Comparison of ENCODE assay signal across 1 cellular context in genomic region chr11:74671520-74672196, GRCh38.
TF ChIP-seq lines count a peak whose summit lies in the region.

No MANE protein-coding gene starts in this region.

TF ChIP-seq in K562, 482 proteins besides CTCF, POLR2A, EP300 and RAD21 (continued from another document):
- TF ChIP-seq ZNF318 (IDR thresholded peaks at IDR 0.05; ENCODE audit: borderline replicate concordance in 1 of 2, low read depth in 1 of 2) (no peak), TRIM28 (IDR thresholded peaks at IDR 0.05) (peak; percentile 55; the same call in 1 of the 2 replicates), ZNF316 (IDR thresholded peaks at IDR 0.05) (peak; percentile 73), SIRT6 (IDR thresholded peaks at IDR 0.05; ENCODE audit: low read depth, low read length) (no peak), MCM2 (IDR thresholded peaks at IDR 0.05; ENCODE audit: low read depth) (no peak), GATA2 (CRISPR knock-in tag; IDR thresholded peaks at IDR 0.05) (no peak), BACH1 (tag; IDR thresholded peaks at IDR 0.05) (no peak), TRIM24 (IDR thresholded peaks at IDR 0.05) (peak in 1 of 2 experiments; percentile 32; a peak in 1 of 4 replicates), ZKSCAN1 (IDR thresholded peaks at IDR 0.05; ENCODE audit: low read depth, low read length) (no peak), CHD1 (IDR thresholded peaks at IDR 0.05; ENCODE audit: low read length) (no peak), ZNF780A (CRISPR knock-in tag; IDR thresholded peaks at IDR 0.05) (no peak), SRSF1 (IDR thresholded peaks at IDR 0.05; ENCODE audit: low read depth, low read length) (no peak), BMI1 (IDR thresholded peaks at IDR 0.05; ENCODE audit: low read length) (no peak), MAFG (tag; conservative IDR thresholded peaks at IDR 0.05) (no peak), ZNF609 (CRISPR knock-in tag; IDR thresholded peaks at IDR 0.05; ENCODE audit: borderline replicate concordance) (no peak), MEIS2 (IDR thresholded peaks at IDR 0.05; ENCODE audit: partially characterized antibody) (no peak), HNRNPUL1 (IDR thresholded peaks at IDR 0.05; ENCODE audit: low read length) (no peak), HDGF (IDR thresholded peaks at IDR 0.05) (no peak), ZNF140 (CRISPR knock-in tag; IDR thresholded peaks at IDR 0.05) (no peak), PTTG1 (tag; IDR thresholded peaks at IDR 0.05; ENCODE audit: low read depth) (no peak), GABPB2 (CRISPR knock-in tag; conservative IDR thresholded peaks at IDR 0.05) (no peak)
- TF ChIP-seq, protein P1, sequence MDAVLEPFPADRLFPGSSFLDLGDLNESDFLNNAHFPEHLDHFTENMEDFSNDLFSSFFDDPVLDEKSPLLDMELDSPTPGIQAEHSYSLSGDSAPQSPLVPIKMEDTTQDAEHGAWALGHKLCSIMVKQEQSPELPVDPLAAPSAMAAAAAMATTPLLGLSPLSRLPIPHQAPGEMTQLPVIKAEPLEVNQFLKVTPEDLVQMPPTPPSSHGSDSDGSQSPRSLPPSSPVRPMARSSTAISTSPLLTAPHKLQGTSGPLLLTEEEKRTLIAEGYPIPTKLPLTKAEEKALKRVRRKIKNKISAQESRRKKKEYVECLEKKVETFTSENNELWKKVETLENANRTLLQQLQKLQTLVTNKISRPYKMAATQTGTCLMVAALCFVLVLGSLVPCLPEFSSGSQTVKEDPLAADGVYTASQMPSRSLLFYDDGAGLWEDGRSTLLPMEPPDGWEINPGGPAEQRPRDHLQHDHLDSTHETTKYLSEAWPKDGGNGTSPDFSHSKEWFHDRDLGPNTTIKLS (IDR thresholded peaks at IDR 0.05; ENCODE audit: borderline replicate concordance, low read depth), result no peak
- TF ChIP-seq, protein P2, sequence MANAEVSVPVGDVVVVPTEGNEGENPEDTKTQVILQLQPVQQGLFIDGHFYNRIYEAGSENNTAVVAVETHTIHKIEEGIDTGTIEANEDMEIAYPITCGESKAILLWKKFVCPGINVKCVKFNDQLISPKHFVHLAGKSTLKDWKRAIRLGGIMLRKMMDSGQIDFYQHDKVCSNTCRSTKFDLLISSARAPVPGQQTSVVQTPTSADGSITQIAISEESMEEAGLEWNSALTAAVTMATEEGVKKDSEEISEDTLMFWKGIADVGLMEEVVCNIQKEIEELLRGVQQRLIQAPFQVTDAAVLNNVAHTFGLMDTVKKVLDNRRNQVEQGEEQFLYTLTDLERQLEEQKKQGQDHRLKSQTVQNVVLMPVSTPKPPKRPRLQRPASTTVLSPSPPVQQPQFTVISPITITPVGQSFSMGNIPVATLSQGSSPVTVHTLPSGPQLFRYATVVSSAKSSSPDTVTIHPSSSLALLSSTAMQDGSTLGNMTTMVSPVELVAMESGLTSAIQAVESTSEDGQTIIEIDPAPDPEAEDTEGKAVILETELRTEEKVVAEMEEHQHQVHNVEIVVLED (CRISPR knock-in tag; IDR thresholded peaks at IDR 0.05), result no peak
- TF ChIP-seq, protein P3, sequence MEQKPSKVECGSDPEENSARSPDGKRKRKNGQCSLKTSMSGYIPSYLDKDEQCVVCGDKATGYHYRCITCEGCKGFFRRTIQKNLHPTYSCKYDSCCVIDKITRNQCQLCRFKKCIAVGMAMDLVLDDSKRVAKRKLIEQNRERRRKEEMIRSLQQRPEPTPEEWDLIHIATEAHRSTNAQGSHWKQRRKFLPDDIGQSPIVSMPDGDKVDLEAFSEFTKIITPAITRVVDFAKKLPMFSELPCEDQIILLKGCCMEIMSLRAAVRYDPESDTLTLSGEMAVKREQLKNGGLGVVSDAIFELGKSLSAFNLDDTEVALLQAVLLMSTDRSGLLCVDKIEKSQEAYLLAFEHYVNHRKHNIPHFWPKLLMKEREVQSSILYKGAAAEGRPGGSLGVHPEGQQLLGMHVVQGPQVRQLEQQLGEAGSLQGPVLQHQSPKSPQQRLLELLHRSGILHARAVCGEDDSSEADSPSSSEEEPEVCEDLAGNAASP (IDR thresholded peaks at IDR 0.05), result no peak
- TF ChIP-seq, protein P4, sequence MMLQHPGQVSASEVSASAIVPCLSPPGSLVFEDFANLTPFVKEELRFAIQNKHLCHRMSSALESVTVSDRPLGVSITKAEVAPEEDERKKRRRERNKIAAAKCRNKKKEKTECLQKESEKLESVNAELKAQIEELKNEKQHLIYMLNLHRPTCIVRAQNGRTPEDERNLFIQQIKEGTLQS (IDR thresholded peaks at IDR 0.05), result no peak
- TF ChIP-seq, protein P4 (CRISPR knock-in tag; conservative IDR thresholded peaks at IDR 0.05), result no peak
